ENCODE assay signal across 14 cellular contexts in genomic region chr7:114302858-114303257, GRCh38.
"Had no signal": no experiment of that assay in that cellular context is flagged by ENCODE, and none has a peak within 500 bp of the region (broad histone marks: within the 10 kb centered on the region; RNA-seq: fewer than 3 reads in every experiment).

No MANE protein-coding gene starts in this region.

- H3K27me3 Mint-ChIP-seq: activated naive CD4-positive, alpha-beta T cell treated with anti-CD3 and anti-CD28 coated beads, Interleukin-2, amount 50 U/mL, for 24 hours; dendritic cell treated with granulocyte-macrophage colony-stimulating factor and Interleukin-4, amounts not matched to agents 40 ng/mL and 50 ng/mL, for 4 days; memory B cell; type B pancreatic cell had no signal

- H3K4me3 Mint-ChIP-seq: activated naive CD4-positive, alpha-beta T cell treated with anti-CD3 and anti-CD28 coated beads, Interleukin-2, amount 50 U/mL, for 24 hours; dendritic cell treated with granulocyte-macrophage colony-stimulating factor and Interleukin-4, amounts not matched to agents 40 ng/mL and 50 ng/mL, for 4 days; memory B cell; nephron progenitor cell; type B pancreatic cell had no signal

- H3K4me3 ChIP-seq: body of pancreas, psoas muscle had no signal

- H3K36me3 Mint-ChIP-seq: activated naive CD4-positive, alpha-beta T cell treated with anti-CD3 and anti-CD28 coated beads, Interleukin-2, amount 50 U/mL, for 24 hours; memory B cell; type B pancreatic cell had no signal

- H3K27ac Mint-ChIP-seq: activated naive CD4-positive, alpha-beta T cell treated with anti-CD3 and anti-CD28 coated beads, Interleukin-2, amount 50 U/mL, for 24 hours; dendritic cell treated with granulocyte-macrophage colony-stimulating factor and Interleukin-4, amounts not matched to agents 40 ng/mL and 50 ng/mL, for 4 days; memory B cell; nephron progenitor cell; type B pancreatic cell had no signal

- H3K4me1 Mint-ChIP-seq: activated naive CD4-positive, alpha-beta T cell treated with anti-CD3 and anti-CD28 coated beads, Interleukin-2, amount 50 U/mL, for 24 hours; memory B cell; nephron progenitor cell had no signal

- DNase-seq: activated CD4-positive, alpha-beta T cell treated with anti-CD3 and anti-CD28 coated beads for 4 hours; activated effector memory CD4-positive, alpha-beta T cell treated with Interleukin-2 at 50 U/mL for 16 hours; activated T-cell treated with anti-CD3 and anti-CD28 coated beads for 4 hours; body of pancreas; head of caudate nucleus; nephron progenitor cell; psoas muscle; stimulated activated naive CD4-positive, alpha-beta T cell; substantia nigra; T-helper 1 cell had no signal

- H3K9me3 Mint-ChIP-seq: activated naive CD4-positive, alpha-beta T cell treated with anti-CD3 and anti-CD28 coated beads, Interleukin-2, amount 50 U/mL, for 24 hours; dendritic cell treated with granulocyte-macrophage colony-stimulating factor and Interleukin-4, amounts not matched to agents 40 ng/mL and 50 ng/mL, for 4 days; memory B cell; nephron progenitor cell; type B pancreatic cell had no signal
